ENCODE assay signal across 8 cellular contexts in the genomic region with DNA sequence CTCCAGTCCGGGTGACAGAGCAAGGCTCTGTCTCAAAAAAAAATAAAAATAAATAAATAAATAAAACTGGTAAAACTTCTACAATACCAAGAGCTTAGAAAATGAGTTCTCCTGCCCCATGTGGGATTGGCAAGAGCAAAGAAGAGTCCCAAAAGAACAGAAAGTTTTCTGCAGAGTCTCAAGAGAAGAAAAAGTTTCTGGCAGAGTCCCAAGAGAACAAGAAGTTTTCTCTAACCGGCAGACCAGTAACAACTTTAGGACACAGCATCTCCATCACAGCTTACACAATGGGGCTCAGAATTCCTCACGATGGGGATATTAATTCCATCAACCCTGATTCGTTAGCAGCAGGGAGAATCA. TPM values are rescaled to one million over a fixed set of nuclear protein-coding genes. Genes with fewer than 3 reads are reported as not detected.
A peak's percentile ranks its signal among the peaks of the same experiment; 100 is the strongest.
DNase-seq lines count a peak whose midpoint lies in the region; ATAC-seq and TF ChIP-seq lines count a peak whose summit lies in the region.

No MANE protein-coding gene starts in this region.

- no peaks in the 10 kb centered on the region for H3K9me3 ChIP-seq in heart left ventricle
- H3K9me3 ChIP-seq in mononuclear cell (ENCODE audit: low read depth, low read length): no peaks in the 10 kb centered on the region

- H3K36me3 Mint-ChIP-seq in MCF 10A (ENCODE audit: insufficient read depth, unreplicated experiment): peaks cover 10% of the 10 kb centered on the region

- BruUV-seq in MCF 10A (replicated peaks; lab: Mats Ljungman, UMichigan): no TSS peak

- H3K27me3 ChIP-seq in heart left ventricle (no peaks in the 10 kb centered on the region), mononuclear cell (ENCODE audit: insufficient read depth, low read length) (no peaks in the 10 kb centered on the region)

- H3K27ac ChIP-seq in heart left ventricle (peak overlapping the region in 6 of 12 donors; percentile 31 to 78 (median 72)), urinary bladder (ENCODE audit: low read depth) (no peak overlapping the region)

- peak overlapping the region; percentile 98 for H3K4me3 Mint-ChIP-seq in MCF 10A (ENCODE audit: unreplicated experiment)

- peaks cover 0 to 31% (median 13%) of the 10 kb centered on the region in 12 donors for H3K4me1 ChIP-seq in heart left ventricle
- H3K4me1 ChIP-seq in mononuclear cell (ENCODE audit: insufficient read depth, low read length): peaks cover 44% of the 10 kb centered on the region
- no peaks in the 10 kb centered on the region for H3K4me1 ChIP-seq in urinary bladder (ENCODE audit: insufficient read depth)

- H3K27me3 Mint-ChIP-seq in MCF 10A (ENCODE audit: insufficient read depth, unreplicated experiment): peaks cover 14% of the 10 kb centered on the region

- H3K4me3 ChIP-seq in heart left ventricle: peak overlapping the region in 10 of 12 donors; percentile 55 to 87 (median 75)
- peak overlapping the region; percentile 64 for H3K4me3 ChIP-seq in mononuclear cell (ENCODE audit: low read length)
- H3K4me3 ChIP-seq in urinary bladder (ENCODE audit: low read depth, low read length): peak overlapping the region; percentile 59

- no peak overlapping the region for H3K27ac Mint-ChIP-seq in MCF 10A (ENCODE audit: low read depth, unreplicated experiment)

- intact Hi-C loops in heart left ventricle (cut with DNase I) (loop anchor here in 3 of 10 donors (5.0 to 10.0 kb wide), 3 partner anchors 101 to 107 kb away; partner anchors contain the start of gene COG1 (in 1 of the 3)), Right ventricle myocardium superior (cut with DNase I) (no loop called here), MCF 10A (cut with micrococcal nuclease) (loop anchor here (5.0 kb wide), 1 partner anchor 364 kb away; no protein-coding TSS in a partner anchor)

- ATAC-seq in heart left ventricle: no peak
- ATAC-seq in Right ventricle myocardium superior (ENCODE audit: poor library complexity): no peak
- ATAC-seq in GM19463 (IDR thresholded peaks at IDR 0.05; ENCODE audit: unreplicated experiment): no peak

- CTCF ChIA-PET in MCF 10A (lab: Yijun Ruan, JAX): interaction anchor here (0.7 to 1.0 kb wide), 2 partner anchors 68 to 98 kb away, joined by 3 to 4 read pairs; no protein-coding TSS in a partner anchor

- DNase-seq in heart left ventricle (no peak), Right ventricle myocardium superior (no peak), MCF 10A (ENCODE audit: unreplicated experiment) (peak; percentile 3), COLO829 (ENCODE audit: low spot score) (no peak)
- DNase-seq in NK-92 treated with Interleukin-12 subunit alpha and Interleukin-12 subunit beta, amount 100 ng/mL, for 24 hours (lab: John Stamatoyannopoulos, UW): no peak

- TF ChIP-seq POLR2A in heart left ventricle (IDR thresholded peaks at IDR 0.05): no peak

- no peaks in the 10 kb centered on the region for H3K9me3 Mint-ChIP-seq in MCF 10A (ENCODE audit: unreplicated experiment)

- peaks cover 11% of the 10 kb centered on the region for H3K4me1 Mint-ChIP-seq in MCF 10A (ENCODE audit: insufficient read depth, unreplicated experiment)

- POLR2A ChIA-PET in MCF 10A (lab: Yijun Ruan, JAX): interaction anchor here (0.7 to 1.6 kb wide), 3 partner anchors 26 to 80 kb away, joined by 3 to 4 read pairs (median 3); no protein-coding TSS in a partner anchor

- TF ChIP-seq CTCF in heart left ventricle (IDR thresholded peaks at IDR 0.05): no peak
- TF ChIP-seq CTCF in MCF 10A (IDR thresholded peaks at IDR 0.05; ENCODE audit: unreplicated experiment): no peak

- 50 to 59% (median 54%) methylated on average over 4 of the region's 4 CpGs for WGBS in heart left ventricle, 4 donors
- 29% methylated on average over 4 of the region's 4 CpGs for WGBS in urinary bladder

- H3K36me3 ChIP-seq in heart left ventricle (peaks cover 0 to 22% (median 9%) of the 10 kb centered on the region in 9 donors), urinary bladder (ENCODE audit: insufficient read depth) (peaks cover 1% of the 10 kb centered on the region)

RNA-seq across cellular contexts. Expression of gene SLC39A11, which starts 1.1 kb away (rescaled TPM):
- total RNA-seq in heart left ventricle (10 to 100 TPM in 3 of 9 donors, 1 to 10 TPM in 6; 5.6 to 23.3 (median 8.6) TPM), Right ventricle myocardium superior (5.5 TPM), MCF 10A (2022) (15.8 and 16.1 TPM in 2 replicates), mononuclear cell (14.4 TPM), urinary bladder (23.8 TPM)
- polyA plus RNA-seq in heart left ventricle (1 to 10 TPM; 2.5 to 6.7 TPM), urinary bladder (9.4 TPM)
